ENCODE assay signal across 25 cellular contexts in the genomic region with DNA sequence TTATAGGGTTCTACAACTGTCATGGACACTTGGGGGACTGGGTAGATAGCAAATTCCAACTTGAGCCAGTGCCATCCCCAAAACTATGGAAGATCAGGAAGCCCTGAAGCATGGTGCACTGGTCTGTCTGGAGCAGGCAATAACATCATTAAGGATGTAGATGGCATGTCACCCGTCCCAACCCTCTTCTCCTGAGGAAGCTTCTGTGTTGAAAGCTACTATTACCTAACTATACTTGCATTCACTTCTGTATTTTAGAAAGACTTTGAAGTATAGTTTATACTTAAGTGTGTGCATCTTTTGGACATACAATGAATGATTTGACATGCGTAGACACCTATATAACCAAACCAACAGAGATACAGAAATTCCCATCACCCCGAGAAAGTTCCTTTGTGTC. TPM values are rescaled to one million over a fixed set of nuclear protein-coding genes. Genes with fewer than 3 reads are reported as not detected.
"Had no signal": no experiment of that assay in that cellular context is flagged by ENCODE, and none has a peak within 500 bp of the region (broad histone marks: within the 10 kb centered on the region; RNA-seq: fewer than 3 reads in every experiment).

No MANE protein-coding gene starts in this region.

- H3K36me3 ChIP-seq: brain microvascular endothelial cell, cardiac muscle cell had no signal

- H3K4me1 Mint-ChIP-seq: activated naive CD8-positive, alpha-beta T cell treated with anti-CD3 and anti-CD28 coated beads for 36 hours had no signal

- H3K4me3 ChIP-seq: cardiac muscle cell had no signal

- H3K4me3 Mint-ChIP-seq: activated CD8-positive, alpha-beta T cell treated with anti-CD3 and anti-CD28 coated beads for 36 hours; activated naive CD4-positive, alpha-beta T cell treated with anti-CD3 and anti-CD28 coated beads, Interleukin-2, amount 10 ng/mL, durations not matched to agents 7 days and 5 days; activated naive CD8-positive, alpha-beta T cell treated with anti-CD3 and anti-CD28 coated beads for 36 hours; activated T-cell treated with anti-CD3 and anti-CD28 coated beads, Interleukin-2, amount 50 U/mL, for 72 hours had no signal

- H3K27me3 ChIP-seq: brain microvascular endothelial cell, cardiac muscle cell had no signal

- H3K4me2 ChIP-seq: KMS-11 had no signal

- H3K27ac Mint-ChIP-seq: activated CD8-positive, alpha-beta T cell treated with anti-CD3 and anti-CD28 coated beads for 36 hours; activated naive CD8-positive, alpha-beta T cell treated with anti-CD3 and anti-CD28 coated beads for 36 hours; activated T-cell treated with anti-CD3 and anti-CD28 coated beads, Interleukin-2, amount 50 U/mL, for 72 hours; activated T-helper 2 cell treated with anti-CD3 and anti-CD28 coated beads, Interferon-gamma antibody, Interleukin-2, Interleukin-4, amounts not matched to agents 10 μg/mL and 5 μg/mL and 100 μg/mL, durations not matched to agents 14 hours and 24 hours and 36 hours had no signal

- DNase-seq: activated CD4-positive, alpha-beta T cell treated with anti-CD3 and anti-CD28 coated beads for 4 hours; activated CD8-positive, alpha-beta memory T cell treated with anti-CD3 and anti-CD28 coated beads, Interleukin-2, amount 50 U/mL, for 4 hours; activated CD8-positive, alpha-beta T cell treated with anti-CD3 and anti-CD28 coated beads for 36 hours; activated gamma-delta T cell treated with Interleukin-2 at 50 U/mL for 16 hours; activated naive CD4-positive, alpha-beta T cell treated with anti-CD3 and anti-CD28 coated beads, Interleukin-2, amount 10 ng/mL, durations not matched to agents 7 days and 5 days; activated naive CD8-positive, alpha-beta T cell treated with anti-CD3 and anti-CD28 coated beads for 36 hours; activated T-cell treated with anti-CD3 and anti-CD28 coated beads, Interleukin-2, amount 50 U/mL, for 72 hours; brain microvascular endothelial cell; NCI-H1048; NCI-H1930; NCI-H2171; NCI-H2227 treated with DMSO at 0.1 percent for 48 hours; NCI-H446 treated with DMSO at 0.1 percent for 48 hours; NCI-H524 treated with DMSO at 0.1 percent for 48 hours; NCI-H82; Right ventricle myocardium superior; T-helper 1 cell; WERI-Rb-1 had no signal

- H3K36me3 Mint-ChIP-seq: activated naive CD4-positive, alpha-beta T cell treated with anti-CD3 and anti-CD28 coated beads, Interleukin-2, amount 10 ng/mL, durations not matched to agents 7 days and 5 days; activated naive CD8-positive, alpha-beta T cell treated with anti-CD3 and anti-CD28 coated beads for 36 hours had no signal

- H3K27ac ChIP-seq: brain microvascular endothelial cell, cardiac muscle cell, KMS-11, RWPE1, WERI-Rb-1 had no signal

- ATAC-seq: activated CD8-positive, alpha-beta T cell treated with anti-CD3 and anti-CD28 coated beads for 36 hours; activated T-cell treated with anti-CD3 and anti-CD28 coated beads, Interleukin-2, amount 50 U/mL, for 72 hours; Panc1 had no signal

- H3K9me3 Mint-ChIP-seq: activated CD8-positive, alpha-beta T cell treated with anti-CD3 and anti-CD28 coated beads for 36 hours; activated naive CD4-positive, alpha-beta T cell treated with anti-CD3 and anti-CD28 coated beads, Interleukin-2, amount 10 ng/mL, durations not matched to agents 7 days and 5 days; activated naive CD8-positive, alpha-beta T cell treated with anti-CD3 and anti-CD28 coated beads for 36 hours; activated T-cell treated with anti-CD3 and anti-CD28 coated beads, Interleukin-2, amount 50 U/mL, for 72 hours; activated T-helper 2 cell treated with anti-CD3 and anti-CD28 coated beads, Interferon-gamma antibody, Interleukin-2, Interleukin-4, amounts not matched to agents 10 μg/mL and 5 μg/mL and 100 μg/mL, durations not matched to agents 14 hours and 24 hours and 36 hours had no signal

RNA-seq across cellular contexts. Expression of a gene that starts 45.3 kb away (rescaled TPM):
- total RNA-seq: OCI-LY7; T-helper 2 cell treated with Interferon-gamma antibody and Interleukin-4, amounts not matched to agents 100 ng/mL and 5 ng/mL, for 36 hours had no signal

RNA-seq across cellular contexts. Expression of a gene that starts 47.8 kb away (rescaled TPM):
- total RNA-seq: OCI-LY7 had no signal
